ENCODE assay signal across 32 cellular contexts in the genomic region with DNA sequence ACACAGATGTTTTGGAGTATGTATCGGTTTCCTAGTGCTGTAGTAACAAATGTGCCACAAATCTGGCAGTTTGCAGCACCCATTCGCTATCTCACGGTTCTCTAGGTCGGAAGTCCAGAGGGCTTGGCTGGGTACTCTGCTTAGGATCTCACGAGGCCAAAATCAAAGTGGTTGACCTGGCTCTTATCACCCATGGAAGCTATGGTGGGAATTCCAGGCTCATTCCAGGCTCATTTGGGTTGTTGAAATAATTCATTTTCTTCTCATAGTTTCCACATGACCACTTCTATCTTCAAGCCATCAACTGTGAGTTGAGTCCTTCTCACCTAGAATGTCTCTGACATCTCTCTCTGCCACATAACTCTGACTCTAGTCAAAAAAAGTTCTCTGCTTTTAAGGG.
"Had no signal": no experiment of that assay in that cellular context is flagged by ENCODE, and none has a peak within 500 bp of the region (broad histone marks: within the 10 kb centered on the region; RNA-seq: fewer than 3 reads in every experiment).

No MANE protein-coding gene starts in this region.

- H3K36me3 Mint-ChIP-seq: naive thymus-derived CD4-positive, alpha-beta T cell; natural killer cell; stimulated activated memory B cell treated with anti-CD40 and anti-IgM and Interleukin-4, amounts not matched to agents 10 μg/mL and 1 μg/mL and 100 μg/mL, for 72 hours had no signal

- H3K27me3 Mint-ChIP-seq: progenitor cell of endocrine pancreas; stimulated activated memory B cell treated with anti-CD40 and anti-IgM and Interleukin-4, amounts not matched to agents 10 μg/mL and 1 μg/mL and 100 μg/mL, for 72 hours; stimulated activated naive CD8-positive, alpha-beta T cell treated with anti-CD3 and anti-CD28 coated beads, Interleukin-15, amount 100 ng/mL, for 72 hours had no signal

- H3K9me3 Mint-ChIP-seq: nephron had no signal

- H3K9me3 ChIP-seq: neutrophil, ovary, psoas muscle, right lobe of liver, sigmoid colon, spleen, suprapubic skin, testis, tibial artery, transverse colon, upper lobe of left lung, vagina had no signal

- H3K27ac Mint-ChIP-seq: naive thymus-derived CD4-positive, alpha-beta T cell; natural killer cell; progenitor cell of endocrine pancreas; stimulated activated memory B cell treated with anti-CD40 and anti-IgM and Interleukin-4, amounts not matched to agents 10 μg/mL and 1 μg/mL and 100 μg/mL, for 72 hours had no signal

- H3K9ac ChIP-seq: parathyroid adenoma had no signal

- H3K27me3 ChIP-seq: neutrophil, ovary, right lobe of liver, sigmoid colon, spleen, suprapubic skin, testis, tibial artery, transverse colon, upper lobe of left lung, vagina had no signal

- H3K4me1 Mint-ChIP-seq: naive thymus-derived CD4-positive, alpha-beta T cell; natural killer cell; stimulated activated memory B cell treated with anti-CD40 and anti-IgM and Interleukin-4, amounts not matched to agents 10 μg/mL and 1 μg/mL and 100 μg/mL, for 72 hours; stimulated activated naive CD8-positive, alpha-beta T cell treated with anti-CD3 and anti-CD28 coated beads, Interleukin-15, amount 100 ng/mL, for 72 hours had no signal

- H3K79me2 ChIP-seq: parathyroid adenoma had no signal

- H3K27ac ChIP-seq: neutrophil, ovary, parathyroid adenoma, psoas muscle, right lobe of liver, spleen, suprapubic skin, testis, tibial artery, transverse colon, upper lobe of left lung, vagina had no signal

- H2AFZ ChIP-seq: parathyroid adenoma had no signal

- FAIRE-seq: small intestine, urothelium cell line had no signal

- H3K36me3 ChIP-seq: neutrophil, ovary, right lobe of liver, sigmoid colon, spleen, suprapubic skin, tibial artery, transverse colon, upper lobe of left lung, vagina had no signal

- H3K4me3 ChIP-seq: ovary, psoas muscle, right lobe of liver, sigmoid colon, spleen, suprapubic skin, testis, tibial artery, transverse colon, upper lobe of left lung, vagina had no signal

- H3K4me3 Mint-ChIP-seq: naive thymus-derived CD4-positive, alpha-beta T cell; natural killer cell; nephron; stimulated activated memory B cell treated with anti-CD40 and anti-IgM and Interleukin-4, amounts not matched to agents 10 μg/mL and 1 μg/mL and 100 μg/mL, for 72 hours; stimulated activated naive CD8-positive, alpha-beta T cell treated with anti-CD3 and anti-CD28 coated beads, Interleukin-15, amount 100 ng/mL, for 72 hours had no signal

- DNase-seq: naive thymus-derived CD4-positive, alpha-beta T cell; natural killer cell; nucleus accumbens; ovary; posterior cingulate gyrus; psoas muscle; right cardiac atrium; right lobe of liver; sigmoid colon; small intestine; spleen; stimulated activated CD4-positive, alpha-beta T cell treated with anti-CD3 and anti-CD28 coated beads, Interleukin-12 subunit alpha, Interleukin-12 subunit beta, amount 100 ng/mL, for 4 hours; stimulated activated CD4-positive, alpha-beta T cell treated with anti-CD3 and anti-CD28 coated beads, Interleukin-1b, Interleukin-23, amount 100 ng/mL, for 48 hours; stimulated activated CD4-positive, alpha-beta T cell treated with anti-CD3 and anti-CD28 coated beads, Interleukin-4, amount 100 ng/mL, for 1 hour; stimulated activated CD4-positive, alpha-beta T cell treated with anti-CD3 and anti-CD28 coated beads, Interleukin-4, amount 100 ng/mL, for 4 hours; stimulated activated CD8-positive, alpha-beta memory T cell treated with anti-CD3 and anti-CD28 coated beads, Interleukin-4, amount 100 ng/mL, for 48 hours; stimulated activated naive CD4-positive, alpha-beta T cell; stimulated activated naive CD8-positive, alpha-beta T cell treated with anti-CD3 and anti-CD28 coated beads, Interleukin-15, amount 100 ng/mL, for 72 hours; stimulated activated naive CD8-positive, alpha-beta T cell treated with anti-CD3 and anti-CD28 coated beads, Interleukin-15, Interleukin-2, amounts not matched to agents 100 U/mL and 50 U/mL, for 24 hours; substantia nigra; testis; tibial artery; transverse colon; upper lobe of left lung had no signal

- H3K4me1 ChIP-seq: psoas muscle, right lobe of liver, spleen, suprapubic skin, testis, tibial artery, upper lobe of left lung, vagina had no signal
